Comparison of ENCODE assay signal across 10 cellular contexts in the genomic region with DNA sequence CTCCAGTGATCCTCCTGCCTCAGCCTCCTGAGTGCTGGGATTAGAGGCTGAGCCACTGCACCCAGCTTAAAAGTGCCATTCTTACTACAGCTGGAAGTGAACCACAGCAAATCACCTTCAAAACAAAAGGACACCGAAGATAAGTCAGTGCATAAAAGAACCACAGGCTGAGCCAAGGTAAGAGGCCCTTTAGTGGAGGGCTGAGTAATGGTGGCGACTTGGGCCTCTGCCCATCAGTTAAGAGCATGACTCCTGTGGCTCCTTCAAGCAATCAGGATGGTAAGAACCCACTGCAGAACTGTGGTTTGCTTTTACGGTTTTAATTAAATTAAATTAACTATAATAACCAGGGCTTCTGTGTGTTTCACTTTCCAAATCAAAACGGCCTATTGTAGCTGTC.
DNase-seq lines count a peak whose midpoint lies in the region; ATAC-seq, FAIRE-seq and TF ChIP-seq lines count a peak whose summit lies in the region.
"Had no signal": no experiment of that assay in that cellular context is flagged by ENCODE, and none has a peak within 500 bp of the region (broad histone marks: within the 10 kb centered on the region; RNA-seq: fewer than 3 reads in every experiment).

No MANE protein-coding gene starts in this region.

- H3K9me2 ChIP-seq in PC-9 (ENCODE audit: insufficient read depth) = no peaks in the 10 kb centered on the region

- no peak overlapping the region for H2AFZ ChIP-seq in PC-9

- 9 to 50% (median 12%) methylated on average over 4 of the region's 4 CpGs for WGBS in small intestine, 3 donors

- H3K36me3 Mint-ChIP-seq in activated CD4-positive, alpha-beta T cell treated with anti-CD3 and anti-CD28 coated beads for 36 hours (ENCODE audit: low read depth) = no peaks in the 10 kb centered on the region
- H3K36me3 Mint-ChIP-seq in central memory CD8-positive, alpha-beta T cell (ENCODE audit: insufficient read depth) = peaks cover 6% of the 10 kb centered on the region

- H3K27ac ChIP-seq in PC-9 (no peak overlapping the region), small intestine (ENCODE audit: low read depth in 1 of 2, low read length in 1 of 2) (peak overlapping the region; percentile 63 to 68)

- H3K36me3 ChIP-seq in PC-9 (ENCODE audit: low read depth) (no peaks in the 10 kb centered on the region), small intestine (ENCODE audit: control insufficient read depth in 2 of 2, insufficient read depth in 2 of 2, low read length in 2 of 2) (no peaks in the 10 kb centered on the region)

- ATAC-seq in activated CD4-positive, alpha-beta T cell treated with anti-CD3 and anti-CD28 coated beads for 36 hours = peak; percentile 44
- ATAC-seq in central memory CD8-positive, alpha-beta T cell (replicated peaks; ENCODE audit: extremely low read depth, poor library complexity, severe bottlenecking) = peak; percentile 33
- ATAC-seq in HG03432 (IDR thresholded peaks at IDR 0.05; ENCODE audit: unreplicated experiment) = no peak
- no peak for ATAC-seq in omental fat pad (ENCODE audit: low FRiP score)

- peaks cover 38% of the 10 kb centered on the region for H3K4me1 ChIP-seq in PC-9 (replicated peaks; ENCODE audit: insufficient read depth)
- H3K4me1 ChIP-seq in small intestine (ENCODE audit: control insufficient read depth in 2 of 2, insufficient read depth in 1 of 2, low read depth in 1 of 2, low read length in 1 of 2) = peaks cover 4 to 8% of the 10 kb centered on the region in 2 donors

- no peak overlapping the region for H3K4me3 Mint-ChIP-seq in activated CD4-positive, alpha-beta T cell treated with anti-CD3 and anti-CD28 coated beads for 36 hours
- H3K4me3 Mint-ChIP-seq in central memory CD8-positive, alpha-beta T cell = peak overlapping the region; percentile 70

- no peak overlapping the region for H3K4me2 ChIP-seq in PC-9

- H3K27me3 ChIP-seq in PC-9 (ENCODE audit: insufficient read depth, low read depth) (no peaks in the 10 kb centered on the region), small intestine (ENCODE audit: control insufficient read depth in 2 of 2, insufficient read depth in 2 of 2, low read length in 2 of 2) (no peaks in the 10 kb centered on the region)

- POLR2A ChIA-PET in activated CD4-positive, alpha-beta T cell treated with anti-CD3 and anti-CD28 coated beads for 36 hours (lab: Charles Lee) = no interaction called here
- POLR2A ChIA-PET in PC-9 (lab: Charles Lee; ENCODE audit: unreplicated experiment) = interaction anchor here (0.5 to 0.7 kb wide), 3 partner anchors 50 to 210 kb away, joined by 3 to 4 read pairs (median 3); no protein-coding TSS in a partner anchor

- BruUV-seq in PC-9 (replicated peaks; lab: Mats Ljungman, UMichigan) = no TSS peak

- H3K79me2 ChIP-seq in PC-9 (ENCODE audit: low read depth) = peaks cover 8% of the 10 kb centered on the region; the same call in 1 of the 2 replicates

- peaks cover 18% of the 10 kb centered on the region for H3K27me3 Mint-ChIP-seq in activated CD4-positive, alpha-beta T cell treated with anti-CD3 and anti-CD28 coated beads for 36 hours
- H3K27me3 Mint-ChIP-seq in central memory CD8-positive, alpha-beta T cell = no peaks in the 10 kb centered on the region

- H3K4me1 Mint-ChIP-seq in activated CD4-positive, alpha-beta T cell treated with anti-CD3 and anti-CD28 coated beads for 36 hours = peaks cover 6% of the 10 kb centered on the region
- H3K4me1 Mint-ChIP-seq in central memory CD8-positive, alpha-beta T cell = peaks cover 86% of the 10 kb centered on the region

- TF ChIP-seq CTCF in PC-9 (conservative IDR thresholded peaks at IDR 0.05) = no peak
- TF ChIP-seq CTCF in omental fat pad (IDR thresholded peaks at IDR 0.05) = no peak

- FAIRE-seq in small intestine (lab: Jason Lieb, UNC) = no peak

- H3K9me3 ChIP-seq in PC-9 (ENCODE audit: insufficient read depth, low read depth) = no peaks in the 10 kb centered on the region
- no peaks in the 10 kb centered on the region for H3K9me3 ChIP-seq in small intestine (ENCODE audit: control insufficient read depth, low read depth)

- CTCF ChIA-PET in activated CD4-positive, alpha-beta T cell treated with anti-CD3 and anti-CD28 coated beads for 36 hours (lab: Charles Lee) = interaction anchor here (1.4 kb wide), 1 partner anchor 9 kb away, joined by 5 read pairs; no protein-coding TSS in a partner anchor
- CTCF ChIA-PET in PC-9 (lab: Charles Lee) = no interaction called here

- no peak overlapping the region for H3K4me3 ChIP-seq in PC-9
- no peak overlapping the region for H3K4me3 ChIP-seq in small intestine (ENCODE audit: low read depth in 1 of 2, low read length in 2 of 2)

- peak; percentile 18 for DNase-seq in activated CD4-positive, alpha-beta T cell treated with anti-CD3 and anti-CD28 coated beads for 36 hours
- DNase-seq in activated CD4-positive, alpha-beta T cell treated with anti-CD3 and anti-CD28 coated beads for 1 hour = no peak
- DNase-seq in PC-9 (peak; percentile 72), small intestine (peak; percentile 85), HK-2 (ENCODE audit: unreplicated experiment) (no peak), omental fat pad (ENCODE audit: low spot score) (no peak)
- DNase-seq in central memory CD8-positive, alpha-beta T cell (ENCODE audit: low spot score in 2 of 2) = peak; percentile 30 to 64
- DNase-seq: caudate nucleus, islet precursor cell had no signal

- H4K20me1 ChIP-seq in PC-9 (ENCODE audit: insufficient read depth) = no peaks in the 10 kb centered on the region

- H3F3A ChIP-seq in PC-9 (ENCODE audit: insufficient read depth, low read depth) = peaks cover 7% of the 10 kb centered on the region; the same call in 1 of the 2 replicates

- intact Hi-C loops in activated CD4-positive, alpha-beta T cell treated with anti-CD3 and anti-CD28 coated beads for 36 hours (cut with DNase I, micrococcal nuclease) = loop anchor here (5.0 to 10.0 kb wide), 3 partner anchors 50 to 168 kb away; no protein-coding TSS in a partner anchor
- intact Hi-C loops in PC-9 (cut with micrococcal nuclease; ENCODE audit: unreplicated experiment) = loop anchor here (10.0 kb wide), 1 partner anchor 322 kb away; no protein-coding TSS in a partner anchor

- no peaks in the 10 kb centered on the region for H3K9me3 Mint-ChIP-seq in activated CD4-positive, alpha-beta T cell treated with anti-CD3 and anti-CD28 coated beads for 36 hours (ENCODE audit: low read depth)
- H3K9me3 Mint-ChIP-seq in central memory CD8-positive, alpha-beta T cell = no peaks in the 10 kb centered on the region

- H3K27ac Mint-ChIP-seq in activated CD4-positive, alpha-beta T cell treated with anti-CD3 and anti-CD28 coated beads for 36 hours = no peak overlapping the region
- H3K27ac Mint-ChIP-seq in central memory CD8-positive, alpha-beta T cell (ENCODE audit: low read depth) = peak overlapping the region; percentile 99

Comparison
In these comparisons a context has a peak if more than half of its experiments do, and no peak if none do; other contexts are left out.
1. DNase-seq: peak in activated CD4-positive, alpha-beta T cell treated with anti-CD3 and anti-CD28 coated beads for 36 hours (single experiment), PC-9 (2 of 2), central memory CD8-positive, alpha-beta T cell (2 of 2) and small intestine (single experiment); none in activated CD4-positive, alpha-beta T cell treated with anti-CD3 and anti-CD28 coated beads for 1 hour (single experiment), HK-2 (single experiment) and omental fat pad (single experiment).
2. ATAC-seq: peak in activated CD4-positive, alpha-beta T cell treated with anti-CD3 and anti-CD28 coated beads for 36 hours (single experiment) and central memory CD8-positive, alpha-beta T cell (single experiment); none in HG03432 (single experiment) and omental fat pad (single experiment).